In genomic region chr7:6530626-6531491, GRCh38 we compare ENCODE assay signal across 9 cellular contexts. TPM values are rescaled to one million over a fixed set of nuclear protein-coding genes. Genes with fewer than 3 reads are reported as not detected.
DNase-seq lines count a peak whose midpoint lies in the region; ATAC-seq and TF ChIP-seq lines count a peak whose summit lies in the region.
"Had no signal": no experiment of that assay in that cellular context is flagged by ENCODE, and none has a peak within 500 bp of the region (broad histone marks: within the 10 kb centered on the region; RNA-seq: fewer than 3 reads in every experiment).

No MANE protein-coding gene starts in this region.

- DNase-seq in heart left ventricle, result no peak
- no peak for DNase-seq in left ventricle myocardium superior
- DNase-seq in T-cell, result peak; percentile 24 to 80 (median 54)
- DNase-seq in brain microvascular endothelial cell, result no peak
- DNase-seq in naive B cell, result peak; percentile 55

- H3K4me1 ChIP-seq in heart left ventricle, result peaks cover 0 to 21% (median 0%) of the 10 kb centered on the region in 12 donors

- TF ChIP-seq POLR2A in heart left ventricle (IDR thresholded peaks at IDR 0.05), result no peak

- no peak overlapping the region for H3K27ac ChIP-seq in heart left ventricle
- no peak overlapping the region for H3K27ac ChIP-seq in brain microvascular endothelial cell

- peak in 1 of 4 donors; percentile 14 for ATAC-seq in heart left ventricle
- no peak for ATAC-seq in left ventricle myocardium superior
- ATAC-seq in T-cell (replicated peaks in 1 of 4), result peak; percentile 81 to 88 (median 86)
- peak; percentile 78 to 80 for ATAC-seq in naive B cell (ENCODE audit: low read depth in 2 of 2)
- no peak for ATAC-seq in HG02840 (IDR thresholded peaks at IDR 0.05; ENCODE audit: low FRiP score, unreplicated experiment)
- ATAC-seq in HG03039 (IDR thresholded peaks at IDR 0.05; ENCODE audit: unreplicated experiment), result no peak

- intact Hi-C loops in heart left ventricle (cut with DNase I), result no loop called here
- intact Hi-C loops in left ventricle myocardium superior (cut with micrococcal nuclease), result no loop called here

- in situ Hi-C loops in brain microvascular endothelial cell (cut with HindIII; ENCODE audit: low pct_ligation_motif_present, low sequenced_read_pairs), result no loop called here

- TF ChIP-seq CTCF in heart left ventricle (IDR thresholded peaks at IDR 0.05) (no peak), brain microvascular endothelial cell (IDR thresholded peaks at IDR 0.05; ENCODE audit: low read depth, low read length, missing control alignments) (no peak)

- peak overlapping the region in 9 of 12 donors; percentile 21 to 43 (median 32) for H3K4me3 ChIP-seq in heart left ventricle
- peak overlapping the region; percentile 26 for H3K4me3 ChIP-seq in brain microvascular endothelial cell (ENCODE audit: low read depth, low read length)

- peaks cover 14 to 26% (median 20%) of the 10 kb centered on the region in 3 donors for H3K4me1 Mint-ChIP-seq in T-cell
- peaks cover 18 to 35% (median 31%) of the 10 kb centered on the region in 3 donors for H3K4me1 Mint-ChIP-seq in naive B cell
- peaks cover 31% of the 10 kb centered on the region for H3K4me1 Mint-ChIP-seq in stimulated activated naive CD8-positive, alpha-beta T cell treated with anti-CD3 and anti-CD28 coated beads, Interleukin-15, Interleukin-2, amounts not matched to agents 100 ng/mL and 50 ng/mL, for 24 hours (ENCODE audit: low read depth)

- H3K36me3 Mint-ChIP-seq in T-cell (no peaks in the 10 kb centered on the region), naive B cell (no peaks in the 10 kb centered on the region)
- no peaks in the 10 kb centered on the region for H3K36me3 Mint-ChIP-seq in stimulated activated naive CD8-positive, alpha-beta T cell treated with anti-CD3 and anti-CD28 coated beads, Interleukin-15, Interleukin-2, amounts not matched to agents 100 ng/mL and 50 ng/mL, for 24 hours (ENCODE audit: low read depth)

- CTCF ChIA-PET in T-cell (lab: Charles Lee), result no interaction called here

- whole genome bisulfite sequencing in heart left ventricle, 4 donors, result 1 to 4% (median 3%) methylated on average over 29 to 74 of the region's 74 CpGs

- H3K27me3 ChIP-seq in heart left ventricle (peaks cover 19 to 77% (median 53%) of the 10 kb centered on the region in 9 donors), brain microvascular endothelial cell (replicated peaks) (peaks cover 25% of the 10 kb centered on the region)

- H3K27ac Mint-ChIP-seq in T-cell (no peak overlapping the region), naive B cell (peak overlapping the region in 4 of 6 donors; percentile 49 to 70 (median 62))
- peak overlapping the region; percentile 36 for H3K27ac Mint-ChIP-seq in stimulated activated naive CD8-positive, alpha-beta T cell treated with anti-CD3 and anti-CD28 coated beads, Interleukin-15, Interleukin-2, amounts not matched to agents 100 ng/mL and 50 ng/mL, for 24 hours

- H3K4me3 Mint-ChIP-seq in T-cell (peak overlapping the region; percentile 75 to 76 (median 75)), naive B cell (peak overlapping the region; percentile 89 to 94 (median 90))
- H3K4me3 Mint-ChIP-seq in stimulated activated naive CD8-positive, alpha-beta T cell treated with anti-CD3 and anti-CD28 coated beads, Interleukin-15, Interleukin-2, amounts not matched to agents 100 ng/mL and 50 ng/mL, for 24 hours, result peak overlapping the region; percentile 78

- H3K36me3 ChIP-seq in heart left ventricle (no peaks in the 10 kb centered on the region), brain microvascular endothelial cell (replicated peaks) (no peaks in the 10 kb centered on the region)

- H3K27me3 Mint-ChIP-seq in T-cell (peaks cover 5 to 48% of the 10 kb centered on the region in 2 donors), naive B cell (peaks cover 0 to 20% (median 16%) of the 10 kb centered on the region in 3 donors)
- H3K27me3 Mint-ChIP-seq in stimulated activated naive CD8-positive, alpha-beta T cell treated with anti-CD3 and anti-CD28 coated beads, Interleukin-15, Interleukin-2, amounts not matched to agents 100 ng/mL and 50 ng/mL, for 24 hours, result peaks cover 26% of the 10 kb centered on the region

- H3K9me3 Mint-ChIP-seq in T-cell (no peaks in the 10 kb centered on the region), naive B cell (no peaks in the 10 kb centered on the region)
- no peaks in the 10 kb centered on the region for H3K9me3 Mint-ChIP-seq in stimulated activated naive CD8-positive, alpha-beta T cell treated with anti-CD3 and anti-CD28 coated beads, Interleukin-15, Interleukin-2, amounts not matched to agents 100 ng/mL and 50 ng/mL, for 24 hours

- H3K9me3 ChIP-seq in heart left ventricle, result no peaks in the 10 kb centered on the region

- POLR2A ChIA-PET in T-cell (lab: Charles Lee), result no interaction called here

RNA-seq across cellular contexts. Expression of gene GRID2IP, which starts 20.4 kb away (rescaled TPM):
- under 1 TPM in 3 of 9 donors, not detected in 6; 0.08 to 0.16 (median 0.08) TPM for total RNA-seq in heart left ventricle
- polyA plus RNA-seq in heart left ventricle, result under 1 TPM in 1 of 2 donors, not detected in 1; 0.01 TPM
- total RNA-seq in left ventricle myocardium superior, result not detected
- total RNA-seq in T-cell, result 1 to 10 TPM in 1 of 5 donors, under 1 TPM in 4; 0.30 to 1.5 (median 0.90) TPM
- polyA plus RNA-seq in naive B cell (ENCODE audit: low read depth in 6 of 6), result under 1 TPM in 2 of 6 donors, not detected in 4; 0.08 to 0.17 TPM
- total RNA-seq: dermis microvascular lymphatic vessel endothelial cell had no signal

RNA-seq across cellular contexts. Expression of gene ZDHHC4, which starts 46.4 kb away (rescaled TPM):
- total RNA-seq in heart left ventricle, result 10 to 100 TPM; 26.2 to 45.5 (median 37.8) TPM
- 10 to 100 TPM; 32.1 to 48.4 TPM for polyA plus RNA-seq in heart left ventricle
- 35.9 TPM for total RNA-seq in left ventricle myocardium superior
- 10 to 100 TPM; 27.7 to 35.5 (median 30.3) TPM for total RNA-seq in T-cell
- polyA plus RNA-seq in naive B cell (ENCODE audit: low read depth in 6 of 6), result 10 to 100 TPM; 77.9 to 97.7 (median 81.4) TPM

RNA-seq across cellular contexts. Expression of gene KDELR2, which starts 46.9 kb away (rescaled TPM):
- 10 to 100 TPM; 35.8 to 86.5 (median 51.1) TPM for total RNA-seq in heart left ventricle
- polyA plus RNA-seq in heart left ventricle, result 10 to 100 TPM; 29.1 to 96.6 TPM
- 45.5 TPM for total RNA-seq in left ventricle myocardium superior
- 10 to 100 TPM; 28.4 to 42.1 (median 35.6) TPM for total RNA-seq in T-cell
- polyA plus RNA-seq in naive B cell (ENCODE audit: low read depth in 6 of 6), result 10 to 100 TPM; 33.8 to 64.8 (median 53.3) TPM

RNA-seq across cellular contexts. Expression of gene INTS15, which starts 59.0 kb away (rescaled TPM):
- 10 to 100 TPM; 11.7 to 22.7 (median 15.3) TPM for total RNA-seq in heart left ventricle
- 10 to 100 TPM in 1 of 2 donors, 1 to 10 TPM in 1; 7.1 to 15.6 TPM for polyA plus RNA-seq in heart left ventricle
- 16.9 TPM for total RNA-seq in left ventricle myocardium superior
- total RNA-seq in T-cell, result 10 to 100 TPM; 48.3 to 65.9 (median 64.1) TPM
- polyA plus RNA-seq in naive B cell (ENCODE audit: low read depth in 6 of 6), result 10 to 100 TPM; 27.1 to 47.7 (median 34.4) TPM

Comparison
In these comparisons a context has a peak if more than half of its experiments do, and no peak if none do; other contexts are left out.
1. ATAC-seq: peak in T-cell (4 of 4) and naive B cell (2 of 2); none in left ventricle myocardium superior (single experiment), HG02840 (single experiment) and HG03039 (single experiment).
2. DNase-seq: peak in T-cell (34 of 34) and naive B cell (single experiment); none in heart left ventricle (0 of 5), left ventricle myocardium superior (single experiment) and brain microvascular endothelial cell (single experiment).
3. H3K27ac Mint-ChIP-seq: peak in naive B cell (4 of 6) and stimulated activated naive CD8-positive, alpha-beta T cell treated with anti-CD3 and anti-CD28 coated beads, Interleukin-15, Interleukin-2, amounts not matched to agents 100 ng/mL and 50 ng/mL, for 24 hours (single experiment); none in T-cell (0 of 2).
4. Peak in every context shown above with its lines, with median percentiles within 50 percentile points of each other: H3K4me3 Mint-ChIP-seq.